8 cellular contexts compared by ENCODE assay signal in the genomic region with DNA sequence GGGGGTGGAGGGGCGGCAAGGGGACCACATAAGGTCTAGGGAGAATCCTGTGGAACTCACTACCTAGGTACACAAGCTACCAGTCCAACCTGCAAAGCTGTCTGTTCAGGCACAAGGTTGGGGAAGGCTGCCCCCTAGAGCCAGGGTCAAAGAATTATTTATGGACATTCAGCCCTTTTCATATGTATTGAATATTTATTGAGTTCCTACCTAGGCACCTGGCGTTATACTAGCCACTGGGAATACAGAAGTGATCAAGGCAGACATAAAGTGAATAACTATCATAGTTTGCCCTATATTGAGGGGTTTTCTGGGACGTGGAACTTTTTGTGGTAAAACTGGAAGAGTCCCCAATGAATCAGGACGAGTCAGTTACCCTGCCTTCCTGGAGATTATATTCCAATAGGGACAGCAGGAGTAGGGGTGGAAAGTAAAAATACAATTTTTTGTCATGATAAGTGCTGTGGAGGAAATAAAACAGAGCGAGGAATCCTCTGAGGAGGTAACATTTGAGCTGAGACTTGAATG. TPM values are rescaled to one million over a fixed set of nuclear protein-coding genes. Genes with fewer than 3 reads are reported as not detected.
DNase-seq lines count a peak whose midpoint lies in the region; ATAC-seq and TF ChIP-seq lines count a peak whose summit lies in the region.

No MANE protein-coding gene starts in this region.

- H3K4me3 Mint-ChIP-seq in activated naive CD8-positive, alpha-beta T cell treated with anti-CD3 and anti-CD28 coated beads for 36 hours: no peak overlapping the region

- no peaks in the 10 kb centered on the region for H3K9me2 ChIP-seq in SK-N-SH

- CTCF ChIA-PET in SK-N-SH (lab: Yijun Ruan, JAX): interaction anchor here (1.0 to 22.9 kb wide), 12 partner anchors 10 to 196 kb away, joined by 3 to 1294 read pairs (median 8); a partner anchor contains a TSS

- no peaks in the 10 kb centered on the region for H3K27me3 ChIP-seq in SK-N-SH (ENCODE audit: insufficient read depth)

- TF ChIP-seq RAD21 in SK-N-SH (IDR thresholded peaks at IDR 0.05; ENCODE audit: low read length): peak; percentile 79

- peak; percentile 54 for TF ChIP-seq CTCF in SK-N-SH (IDR thresholded peaks at IDR 0.05)

- H3K9ac ChIP-seq in SK-N-SH: no peak overlapping the region

- H3K9me3 ChIP-seq in SK-N-SH: no peaks in the 10 kb centered on the region

- no peak overlapping the region for H3K27ac Mint-ChIP-seq in activated naive CD8-positive, alpha-beta T cell treated with anti-CD3 and anti-CD28 coated beads for 36 hours

- H3K27ac ChIP-seq in SK-N-SH (ENCODE audit: low read depth in 2 of 2, low read length in 1 of 2): no peak overlapping the region

- no peak for TF ChIP-seq EP300 in SK-N-SH (IDR thresholded peaks at IDR 0.05; ENCODE audit: borderline replicate concordance in 1 of 2, low read depth in 1 of 2, low read length in 1 of 2)

- no peaks in the 10 kb centered on the region for H4K20me1 ChIP-seq in SK-N-SH (ENCODE audit: insufficient read depth)

- peaks cover under 1% of the 10 kb centered on the region for H3K27me3 Mint-ChIP-seq in activated naive CD8-positive, alpha-beta T cell treated with anti-CD3 and anti-CD28 coated beads for 36 hours

- H2AFZ ChIP-seq in SK-N-SH (ENCODE audit: low read depth): no peak overlapping the region

- peaks cover 7 to 37% of the 10 kb centered on the region in 2 experiments; a peak in 2 of 4 replicates for H3K4me1 ChIP-seq in SK-N-SH (ENCODE audit: control insufficient read depth in 1 of 2, insufficient read depth in 2 of 2, low read depth in 1 of 2, low read length in 1 of 2)

- 63% methylated on average over 5 of the region's 5 CpGs for WGBS in SK-N-SH (ENCODE audit: low lambda C conversion rate)

- POLR2A ChIA-PET in SK-N-SH (lab: Yijun Ruan, JAX): interaction anchor here (1.5 kb wide), 1 partner anchor 30 kb away, joined by 5 read pairs; no protein-coding TSS in a partner anchor

- H3K4me3 ChIP-seq in SK-N-SH (ENCODE audit: low read depth in 2 of 2, low read length in 1 of 2): no peak overlapping the region

- no peaks in the 10 kb centered on the region for H3K36me3 Mint-ChIP-seq in activated naive CD8-positive, alpha-beta T cell treated with anti-CD3 and anti-CD28 coated beads for 36 hours

- DNase-seq in Daoy (ENCODE audit: low read depth) (peak; percentile 68), SK-N-SH (no peak), iPS-NIHi11 (ENCODE audit: low spot score) (peak; percentile 69), amniotic stem cell (lab: John Stamatoyannopoulos, UW) (no peak)
- peak; percentile 77 for DNase-seq in activated naive CD8-positive, alpha-beta T cell treated with anti-CD3 and anti-CD28 coated beads for 36 hours
- peak; percentile 67 to 69 for DNase-seq in stimulated activated CD4-positive, alpha-beta T cell treated with anti-CD3 and anti-CD28 coated beads, Interleukin-4, amount 100 ng/mL, for 4 hours

- H3F3A ChIP-seq in SK-N-SH (replicated peaks; ENCODE audit: insufficient read depth): no peaks in the 10 kb centered on the region

- ATAC-seq in HG03354 (IDR thresholded peaks at IDR 0.05; ENCODE audit: poor library complexity, severe bottlenecking, unreplicated experiment) (peak; percentile 68), GM19324 (IDR thresholded peaks at IDR 0.05; ENCODE audit: low FRiP score, unreplicated experiment) (no peak)

- H3K79me2 ChIP-seq in SK-N-SH (ENCODE audit: insufficient read depth): no peaks in the 10 kb centered on the region

- no peak overlapping the region for H3K4me2 ChIP-seq in SK-N-SH

- H3K4me1 Mint-ChIP-seq in activated naive CD8-positive, alpha-beta T cell treated with anti-CD3 and anti-CD28 coated beads for 36 hours: peaks cover 9% of the 10 kb centered on the region

- no peaks in the 10 kb centered on the region for H3K9me3 Mint-ChIP-seq in activated naive CD8-positive, alpha-beta T cell treated with anti-CD3 and anti-CD28 coated beads for 36 hours

- H3K36me3 ChIP-seq in SK-N-SH (replicated peaks in 1 of 2; ENCODE audit: control insufficient read depth in 1 of 2, insufficient read depth in 2 of 2, low read length in 1 of 2): no peaks in the 10 kb centered on the region

TF ChIP-seq in SK-N-SH, 30 proteins besides CTCF, POLR2A, EP300 and RAD21:
- peak; percentile 62 for TF ChIP-seq SMC3 (IDR thresholded peaks at IDR 0.05; ENCODE audit: low read depth, low read length)
- no peak for TF ChIP-seq YY1 (IDR thresholded peaks at IDR 0.05; ENCODE audit: low read depth)

RNA-seq across cellular contexts. Expression of a gene that starts 5.8 kb away (rescaled TPM):
- 2.3 and 4.6 TPM in 2 replicates for total RNA-seq in Daoy (2014; rRNA removed; shearing (Covaris generic))
- 7.3 and 8.1 TPM in 2 replicates for polyA plus RNA-seq in SK-N-SH (2012; rRNA removed)
- polyA plus RNA-seq in SK-N-SH (2012; cell fraction: cytosol; rRNA removed): 4.7 and 6.8 TPM in 2 replicates
- polyA plus RNA-seq in SK-N-SH (2012; cell fraction: nucleus; rRNA removed): 13.1 and 16.1 TPM in 2 replicates
- total RNA-seq in activated naive CD8-positive, alpha-beta T cell treated with anti-CD3 and anti-CD28 coated beads for 36 hours: 1 to 10 TPM; 5.4 to 6.0 TPM

RNA-seq across cellular contexts. Expression of a gene that starts 8.6 kb away (rescaled TPM):
- total RNA-seq in Daoy (2014; rRNA removed; shearing (Covaris generic)): 0.83 and 1.4 TPM in 2 replicates
- polyA plus RNA-seq in SK-N-SH (2012; rRNA removed): 0.90 and 0.93 TPM in 2 replicates
- 0.23 and 0.42 TPM in 2 replicates for polyA plus RNA-seq in SK-N-SH (2012; cell fraction: cytosol; rRNA removed)
- 3.8 and 4.7 TPM in 2 replicates for polyA plus RNA-seq in SK-N-SH (2012; cell fraction: nucleus; rRNA removed)
- total RNA-seq in activated naive CD8-positive, alpha-beta T cell treated with anti-CD3 and anti-CD28 coated beads for 36 hours: under 1 TPM; 0.27 to 0.54 TPM

RNA-seq across cellular contexts. Expression of a gene that starts 42.0 kb away (rescaled TPM):
- 0.11 TPM in 1 of 2 replicates, not detected in the other for total RNA-seq in Daoy (2014; rRNA removed; shearing (Covaris generic))
- not detected in 2 replicates for polyA plus RNA-seq in SK-N-SH (2012; rRNA removed)
- not detected in 2 replicates for polyA plus RNA-seq in SK-N-SH (2012; cell fraction: cytosol; rRNA removed)
- polyA plus RNA-seq in SK-N-SH (2012; cell fraction: nucleus; rRNA removed): not detected in 2 replicates
- total RNA-seq in activated naive CD8-positive, alpha-beta T cell treated with anti-CD3 and anti-CD28 coated beads for 36 hours: under 1 TPM in 1 of 2 experiments, not detected in 1; 0.08 TPM

RNA-seq across cellular contexts. Expression of a gene that starts 52.4 kb away (rescaled TPM):
- 19.3 and 20.6 TPM in 2 replicates for total RNA-seq in Daoy (2014; rRNA removed; shearing (Covaris generic))
- polyA plus RNA-seq in SK-N-SH (2012; rRNA removed): 32.7 and 51.0 TPM in 2 replicates
- polyA plus RNA-seq in SK-N-SH (2012; cell fraction: cytosol; rRNA removed): 20.4 and 31.4 TPM in 2 replicates
- polyA plus RNA-seq in SK-N-SH (2012; cell fraction: nucleus; rRNA removed): 227 and 305 TPM in 2 replicates
- 100 to 1,000 TPM; 233 to 246 TPM for total RNA-seq in activated naive CD8-positive, alpha-beta T cell treated with anti-CD3 and anti-CD28 coated beads for 36 hours

Comparison
In these comparisons a context has a peak if more than half of its experiments do, and no peak if none do; other contexts are left out.
1. DNase-seq: peak in Daoy (single experiment), activated naive CD8-positive, alpha-beta T cell treated with anti-CD3 and anti-CD28 coated beads for 36 hours (single experiment), iPS-NIHi11 (single experiment) and stimulated activated CD4-positive, alpha-beta T cell treated with anti-CD3 and anti-CD28 coated beads, Interleukin-4, amount 100 ng/mL, for 4 hours (2 of 2); none in SK-N-SH (single experiment) and amniotic stem cell (single experiment).